Comparison of ENCODE assay signal across 10 cellular contexts in genomic region chr5:89421035-89421434, GRCh38.
A peak's percentile ranks its signal among the peaks of the same experiment; 100 is the strongest.
DNase-seq lines count a peak whose midpoint lies in the region; ATAC-seq and TF ChIP-seq lines count a peak whose summit lies in the region.
"Had no signal": no experiment of that assay in that cellular context is flagged by ENCODE, and none has a peak within 500 bp of the region (broad histone marks: within the 10 kb centered on the region; RNA-seq: fewer than 3 reads in every experiment).

No MANE protein-coding gene starts in this region.

- POLR2A ChIA-PET in WTC11 (lab: Charles Lee), result no interaction called here

- H3K27ac Mint-ChIP-seq in mesothelial cell of epicardium, result no peak overlapping the region
- H3K27ac Mint-ChIP-seq in WTC11, result no peak overlapping the region

- H3K9me3 Mint-ChIP-seq in mesothelial cell of epicardium (peaks cover 18% of the 10 kb centered on the region), WTC11 (peaks cover 25% of the 10 kb centered on the region)

- peak; percentile 24 for DNase-seq in COLO829 (ENCODE audit: low spot score)
- peak; percentile 11 for DNase-seq in SW480 (ENCODE audit: low spot score)
- DNase-seq in kidney glomerular epithelial cell (lab: John Stamatoyannopoulos, UW), result peak; percentile 82
- DNase-seq in mesothelial cell of epicardium (ENCODE audit: low spot score in 2 of 2, unreplicated experiment in 2 of 2), result no peak
- DNase-seq in WTC11 (ENCODE audit: low spot score), result no peak
- no peak for DNase-seq in stimulated activated CD4-positive, alpha-beta T cell treated with anti-CD3 and anti-CD28 coated beads, Interleukin-12 subunit alpha, Interleukin-12 subunit beta, amount 100 ng/mL, for 4 hours
- DNase-seq: activated naive CD4-positive, alpha-beta T cell treated with anti-CD3 and anti-CD28 coated beads, Interleukin-2, amount 50 U/mL, for 16 hours; NCI-H2227 treated with DMSO at 0.1 percent for 48 hours had no signal

- no peak overlapping the region for H3K4me3 Mint-ChIP-seq in mesothelial cell of epicardium
- no peak overlapping the region for H3K4me3 Mint-ChIP-seq in WTC11

- CTCF ChIA-PET in WTC11 (lab: Charles Lee), result interaction anchor here (0.6 kb wide), 1 partner anchor 694 kb away, joined by 3 read pairs; no protein-coding TSS in a partner anchor

- ATAC-seq in HG02981 (IDR thresholded peaks at IDR 0.05; ENCODE audit: unreplicated experiment) (peak; percentile 63), GM19455 (IDR thresholded peaks at IDR 0.05; ENCODE audit: unreplicated experiment) (no peak), WTC11 (no peak)

- H3K36me3 Mint-ChIP-seq in mesothelial cell of epicardium, result peaks cover 6% of the 10 kb centered on the region
- no peaks in the 10 kb centered on the region for H3K36me3 Mint-ChIP-seq in WTC11

- peaks cover 17% of the 10 kb centered on the region for H3K4me1 Mint-ChIP-seq in mesothelial cell of epicardium
- H3K4me1 Mint-ChIP-seq in WTC11, result peaks cover 17% of the 10 kb centered on the region

- no peak for TF ChIP-seq CTCF in mesothelial cell of epicardium (IDR thresholded peaks at IDR 0.05; ENCODE audit: unreplicated experiment)
- no peak for TF ChIP-seq CTCF in WTC11 (IDR thresholded peaks at IDR 0.05)

- H3K27me3 Mint-ChIP-seq in mesothelial cell of epicardium (ENCODE audit: low read depth) (no peaks in the 10 kb centered on the region), WTC11 (ENCODE audit: low read depth) (peaks cover 3% of the 10 kb centered on the region; the same call in 1 of the 2 replicates)

TF ChIP-seq in WTC11, 78 proteins besides CTCF, POLR2A, EP300 and RAD21:
- TF ChIP-seq ZNF416 (CRISPR knock-in tag; IDR thresholded peaks at IDR 0.05), result no peak
- TF ChIP-seq RORB (CRISPR knock-in tag; IDR thresholded peaks at IDR 0.05), result no peak
- no peak for TF ChIP-seq FOXK1 (CRISPR knock-in tag; IDR thresholded peaks at IDR 0.05)
- no peak for TF ChIP-seq MXD4 (CRISPR knock-in tag; IDR thresholded peaks at IDR 0.05; ENCODE audit: borderline replicate concordance)
- TF ChIP-seq ZNF671 (CRISPR knock-in tag; IDR thresholded peaks at IDR 0.05), result no peak
- no peak for TF ChIP-seq ATF2 (CRISPR knock-in tag; IDR thresholded peaks at IDR 0.05; ENCODE audit: borderline replicate concordance, low read depth)
- no peak for TF ChIP-seq ZNF138 (CRISPR knock-in tag; conservative IDR thresholded peaks at IDR 0.05)
- no peak for TF ChIP-seq NFE2L1 (CRISPR knock-in tag; IDR thresholded peaks at IDR 0.05)
- TF ChIP-seq ZNF317 (CRISPR knock-in tag; IDR thresholded peaks at IDR 0.05; ENCODE audit: borderline replicate concordance, low read depth), result no peak

Comparison
In these comparisons a context has a peak if more than half of its experiments do, and no peak if none do; other contexts are left out.
1. DNase-seq: peak in COLO829 (single experiment), SW480 (single experiment) and kidney glomerular epithelial cell (single experiment); none in mesothelial cell of epicardium (0 of 2), WTC11 (single experiment) and stimulated activated CD4-positive, alpha-beta T cell treated with anti-CD3 and anti-CD28 coated beads, Interleukin-12 subunit alpha, Interleukin-12 subunit beta, amount 100 ng/mL, for 4 hours (single experiment).